In the genomic region with DNA sequence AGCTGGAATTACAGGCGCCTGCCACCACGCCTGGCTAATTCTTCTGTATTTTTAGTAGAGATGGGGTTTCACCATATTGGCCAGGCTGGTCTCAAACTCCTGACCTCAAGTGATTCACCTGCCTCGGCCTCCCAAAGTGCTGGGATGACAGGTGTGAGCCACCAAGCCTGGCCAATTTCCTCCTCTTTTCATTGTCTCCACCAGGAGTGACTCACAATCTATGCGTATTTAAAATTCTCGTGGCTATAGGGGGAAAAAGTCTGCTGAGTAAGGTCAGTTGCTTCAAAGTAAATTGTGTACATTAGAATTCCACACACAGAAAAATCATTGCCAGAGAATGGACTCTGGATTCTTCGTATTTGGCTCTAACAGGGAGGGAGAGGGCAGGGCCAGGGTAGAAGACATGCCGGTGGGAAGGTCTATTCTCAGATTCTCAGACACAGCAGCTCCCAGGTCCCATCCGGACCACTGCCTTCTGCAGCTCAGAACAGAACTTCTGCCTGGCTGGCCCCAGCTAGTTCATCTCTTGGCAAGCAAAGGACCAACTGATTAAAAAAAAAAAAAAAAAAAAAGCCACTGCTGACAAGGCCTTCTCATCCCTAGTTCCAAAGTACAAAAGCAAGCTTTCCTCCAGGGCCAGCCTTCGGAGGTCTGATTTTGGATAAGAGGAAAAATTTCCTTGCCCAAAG, we compare ENCODE assay signal across 1 cellular context.
TF ChIP-seq lines count a peak whose summit lies in the region.

No MANE protein-coding gene starts in this region.

TF ChIP-seq in SK-N-SH, 30 proteins besides CTCF, POLR2A, EP300 and RAD21 (continued from another document):
- TF ChIP-seq USF1 (IDR thresholded peaks at IDR 0.05; ENCODE audit: borderline replicate concordance, low read depth) = no peak
- no peak for TF ChIP-seq FOXJ3 (CRISPR knock-in tag; IDR thresholded peaks at IDR 0.05)
- TF ChIP-seq FOSL2 (IDR thresholded peaks at IDR 0.05; ENCODE audit: borderline replicate concordance, low read depth) = no peak
- no peak for TF ChIP-seq USF2 (IDR thresholded peaks at IDR 0.05; ENCODE audit: borderline replicate concordance, low read depth, low read length)
